16 cellular contexts compared by ENCODE assay signal in the genomic region with DNA sequence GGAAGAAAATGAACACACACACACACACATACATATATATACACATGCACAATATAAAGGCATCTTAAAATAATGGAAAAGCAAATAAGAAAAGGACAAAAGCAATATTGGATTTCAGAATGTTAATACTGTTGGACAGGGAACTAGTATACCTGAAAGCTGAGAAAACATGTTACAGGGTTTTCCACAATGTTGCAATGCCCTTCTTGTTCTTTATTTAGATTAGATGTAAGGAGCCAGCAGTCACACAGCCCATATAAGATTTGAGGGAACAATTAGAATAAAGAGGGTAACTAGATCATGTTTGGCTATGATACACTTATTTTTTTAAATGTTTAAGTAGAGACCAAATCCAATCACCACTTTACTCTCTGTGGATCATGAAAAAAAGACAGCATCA.
DNase-seq lines count a peak whose midpoint lies in the region; ATAC-seq, FAIRE-seq and TF ChIP-seq lines count a peak whose summit lies in the region.
"Had no signal": no experiment of that assay in that cellular context is flagged by ENCODE, and none has a peak within 500 bp of the region (broad histone marks: within the 10 kb centered on the region; RNA-seq: fewer than 3 reads in every experiment).

No MANE protein-coding gene starts in this region.

- no peak overlapping the region for H3K4me3 Mint-ChIP-seq in astrocyte (ENCODE audit: unreplicated experiment)
- H3K4me3 Mint-ChIP-seq in activated naive CD8-positive, alpha-beta T cell treated with anti-CD3 and anti-CD28 coated beads for 36 hours = no peak overlapping the region

- H3K18ac ChIP-seq in neuronal stem cell (ENCODE audit: low read length) = no peak overlapping the region

- H3K9me2 ChIP-seq in SK-N-SH = no peaks in the 10 kb centered on the region

- H3K4me1 Mint-ChIP-seq in astrocyte (ENCODE audit: low read depth, unreplicated experiment) = peaks cover 26% of the 10 kb centered on the region
- H3K4me1 Mint-ChIP-seq in activated naive CD8-positive, alpha-beta T cell treated with anti-CD3 and anti-CD28 coated beads for 36 hours = no peaks in the 10 kb centered on the region

- H2AFZ ChIP-seq in SK-N-SH (ENCODE audit: low read depth) = no peak overlapping the region
- H2AFZ ChIP-seq in astrocyte (ENCODE audit: low read depth, low read length) = no peak overlapping the region
- no peak overlapping the region for H2AFZ ChIP-seq in smooth muscle cell (ENCODE audit: low read depth)
- H2AFZ ChIP-seq in neuronal stem cell (ENCODE audit: low read length) = no peak overlapping the region

- H3K79me2 ChIP-seq in SK-N-SH (ENCODE audit: insufficient read depth) (no peaks in the 10 kb centered on the region), astrocyte (ENCODE audit: insufficient read depth, low read length) (no peaks in the 10 kb centered on the region), smooth muscle cell (ENCODE audit: low read depth) (no peaks in the 10 kb centered on the region)

- H3K27me3 Mint-ChIP-seq in astrocyte (ENCODE audit: low read depth, unreplicated experiment) = peaks cover 27% of the 10 kb centered on the region
- peaks cover 19% of the 10 kb centered on the region for H3K27me3 Mint-ChIP-seq in activated naive CD8-positive, alpha-beta T cell treated with anti-CD3 and anti-CD28 coated beads for 36 hours

- no peaks in the 10 kb centered on the region; the same call in 1 of the 2 replicates for H4K20me1 ChIP-seq in SK-N-SH (ENCODE audit: insufficient read depth)
- peaks cover 6% of the 10 kb centered on the region for H4K20me1 ChIP-seq in astrocyte (ENCODE audit: insufficient read depth, low read length)
- H4K20me1 ChIP-seq in smooth muscle cell (ENCODE audit: low read depth) = no peaks in the 10 kb centered on the region
- H4K20me1 ChIP-seq: BLaER1 treated with 17β-estradiol and CSF1 and Interleukin-3, amounts not matched to agents 10 nM and 100 nM had no signal

- H3K14ac ChIP-seq in neuronal stem cell (ENCODE audit: low read length) = no peak overlapping the region

- H3K4me3 ChIP-seq in SK-N-SH (ENCODE audit: low read depth in 2 of 2, low read length in 1 of 2) (no peak overlapping the region), astrocyte (ENCODE audit: insufficient read depth, low read depth, low read length) (no peak overlapping the region), left lung (no peak overlapping the region), smooth muscle cell (no peak overlapping the region), neuronal stem cell (ENCODE audit: low read length in 2 of 2) (no peak overlapping the region)
- H3K4me3 ChIP-seq: BLaER1 treated with 17β-estradiol and CSF1 and Interleukin-3, amounts not matched to agents 10 nM and 100 nM; HAP-1; SK-N-MC had no signal

- CTCF ChIA-PET in SK-N-SH (lab: Yijun Ruan, JAX) = interaction anchor here (1.9 to 3.8 kb wide), 3 partner anchors 34 to 267 kb away, joined by 8 to 25 read pairs (median 16); no protein-coding TSS in a partner anchor

- no peak overlapping the region for H2BK120ac ChIP-seq in neuronal stem cell (ENCODE audit: low read depth, low read length)

- H3K9ac ChIP-seq in SK-N-SH (peak overlapping the region; percentile 44; the same call in 1 of the 2 replicates), astrocyte (ENCODE audit: low read length) (no peak overlapping the region), smooth muscle cell (ENCODE audit: low read depth) (no peak overlapping the region), neuronal stem cell (ENCODE audit: low read depth, low read length, poor library complexity) (no peak overlapping the region)
- H3K9ac ChIP-seq: BLaER1 treated with 17β-estradiol and CSF1 and Interleukin-3, amounts not matched to agents 10 nM and 100 nM had no signal

- H3K4me1 ChIP-seq in SK-N-SH (ENCODE audit: control insufficient read depth in 1 of 2, insufficient read depth in 2 of 2, low read depth in 1 of 2, low read length in 1 of 2) (peaks cover 7 to 12% of the 10 kb centered on the region in 2 experiments; a peak in 3 of 4 replicates), astrocyte (ENCODE audit: insufficient read depth, low read length) (peaks cover 22% of the 10 kb centered on the region), left lung (no peaks in the 10 kb centered on the region), smooth muscle cell (ENCODE audit: low read depth) (peaks cover 10% of the 10 kb centered on the region), neuronal stem cell (ENCODE audit: control insufficient read depth in 2 of 2, insufficient read depth in 1 of 2, low read depth in 1 of 2, low read length in 2 of 2) (peaks cover 6 to 8% of the 10 kb centered on the region in 2 donors)
- H3K4me1 ChIP-seq: HAP-1 had no signal

- TF ChIP-seq CTCF in SK-N-SH (IDR thresholded peaks at IDR 0.05) = no peak
- no peak for TF ChIP-seq CTCF in astrocyte (IDR thresholded peaks at IDR 0.05; ENCODE audit: insufficient read depth, low read depth, low read length)
- no peak for TF ChIP-seq CTCF in left lung (IDR thresholded peaks at IDR 0.05)
- TF ChIP-seq CTCF in smooth muscle cell (IDR thresholded peaks at IDR 0.05; ENCODE audit: borderline replicate concordance, insufficient read depth, poor library complexity, severe bottlenecking) = no peak

- no peak overlapping the region for H2BK12ac ChIP-seq in neuronal stem cell (ENCODE audit: low read length)

- peaks cover 2% of the 10 kb centered on the region for H3K36me3 Mint-ChIP-seq in astrocyte (ENCODE audit: low read depth, unreplicated experiment)
- no peaks in the 10 kb centered on the region for H3K36me3 Mint-ChIP-seq in activated naive CD8-positive, alpha-beta T cell treated with anti-CD3 and anti-CD28 coated beads for 36 hours

- no peak overlapping the region for H2BK15ac ChIP-seq in neuronal stem cell (ENCODE audit: low read length)

- H2BK5ac ChIP-seq in neuronal stem cell (ENCODE audit: low read length) = no peak overlapping the region

- H3K4me2 ChIP-seq in SK-N-SH (0 out of 2 replicates have a peak overlapping the region, but pooled peaks have one; percentile 61), astrocyte (ENCODE audit: low read length) (no peak overlapping the region), smooth muscle cell (peak overlapping the region; percentile 34), neuronal stem cell (ENCODE audit: insufficient read depth, low read length, poor library complexity, severe bottlenecking) (no peak overlapping the region)
- H3K4me2 ChIP-seq: BLaER1 treated with 17β-estradiol and CSF1 and Interleukin-3, amounts not matched to agents 10 nM and 100 nM had no signal

- POLR2A ChIA-PET in SK-N-SH (lab: Yijun Ruan, JAX) = no interaction called here

- H3F3A ChIP-seq in SK-N-SH (replicated peaks; ENCODE audit: insufficient read depth) (peaks cover 12% of the 10 kb centered on the region), smooth muscle cell (ENCODE audit: low read depth) (peaks cover 12% of the 10 kb centered on the region)

- ATAC-seq in SK-N-SH treated with all-trans-retinoic acid at 6 μM for 48 hours = no peak
- ATAC-seq in left lung = peak; percentile 13

- peak overlapping the region; percentile 28 for H3K27ac Mint-ChIP-seq in astrocyte (ENCODE audit: unreplicated experiment)
- H3K27ac Mint-ChIP-seq in activated naive CD8-positive, alpha-beta T cell treated with anti-CD3 and anti-CD28 coated beads for 36 hours = no peak overlapping the region

- no peaks in the 10 kb centered on the region for H3K9me3 Mint-ChIP-seq in astrocyte (ENCODE audit: unreplicated experiment)
- H3K9me3 Mint-ChIP-seq in activated naive CD8-positive, alpha-beta T cell treated with anti-CD3 and anti-CD28 coated beads for 36 hours = no peaks in the 10 kb centered on the region

- TF ChIP-seq RAD21 in SK-N-SH (IDR thresholded peaks at IDR 0.05; ENCODE audit: low read length) = no peak

- no peak overlapping the region for H3K4ac ChIP-seq in neuronal stem cell (ENCODE audit: low read length)

- FAIRE-seq in astrocyte (lab: Jason Lieb, UNC) = no peak

- H4K8ac ChIP-seq in neuronal stem cell (ENCODE audit: low read depth, low read length) = no peak overlapping the region

- no peak for DNase-seq in SK-N-SH
- no peak for DNase-seq in astrocyte (ENCODE audit: low read depth)
- DNase-seq in left lung = no peak
- DNase-seq in smooth muscle cell (lab: John Stamatoyannopoulos, UW; ENCODE audit: unreplicated experiment) = no peak
- DNase-seq in neuronal stem cell (ENCODE audit: low spot score) = no peak
- DNase-seq in activated naive CD8-positive, alpha-beta T cell treated with anti-CD3 and anti-CD28 coated beads for 36 hours = no peak
- DNase-seq in activated CD4-positive, CD25-positive, alpha-beta regulatory T cell (lab: John Stamatoyannopoulos, UW) = no peak
- DNase-seq: DMS 273 treated with DMSO at 0.1 percent for 48 hours, Karpas-422, NCI-H187 treated with DMSO at 0.1 percent for 48 hours, NCI-H510A treated with DMSO at 0.1 percent for 48 hours had no signal

- no peak for TF ChIP-seq EP300 in SK-N-SH (IDR thresholded peaks at IDR 0.05; ENCODE audit: borderline replicate concordance in 1 of 2, low read depth in 1 of 2, low read length in 1 of 2)

- intact Hi-C loops in left lung (cut with DNase I) = no loop called here

- H3K27me3 ChIP-seq in SK-N-SH (ENCODE audit: insufficient read depth) = no peaks in the 10 kb centered on the region
- H3K27me3 ChIP-seq in astrocyte (ENCODE audit: insufficient read depth, low read length) = peaks cover 32% of the 10 kb centered on the region
- no peaks in the 10 kb centered on the region for H3K27me3 ChIP-seq in left lung
- H3K27me3 ChIP-seq in smooth muscle cell (ENCODE audit: low read depth) = peaks cover 16% of the 10 kb centered on the region
- H3K27me3 ChIP-seq in neuronal stem cell (ENCODE audit: control insufficient read depth in 3 of 3, insufficient read depth in 3 of 3, low read depth in 1 of 3, low read length in 3 of 3) = no peaks in the 10 kb centered on the region
- H3K27me3 ChIP-seq: BLaER1 treated with 17β-estradiol and CSF1 and Interleukin-3, amounts not matched to agents 10 nM and 100 nM had no signal

- no peak overlapping the region for H2AK5ac ChIP-seq in neuronal stem cell (ENCODE audit: low read depth, low read length)

- H3K27ac ChIP-seq in SK-N-SH (ENCODE audit: low read depth in 2 of 2, low read length in 1 of 2) = peak overlapping the region in 1 of 2 experiments; percentile 80; a peak in 2 of 4 replicates
- no peak overlapping the region for H3K27ac ChIP-seq in astrocyte (ENCODE audit: low read depth, low read length)
- H3K27ac ChIP-seq in left lung = no peak overlapping the region
- no peak overlapping the region for H3K27ac ChIP-seq in smooth muscle cell (ENCODE audit: low read depth)
- H3K27ac ChIP-seq in neuronal stem cell (replicated peaks; ENCODE audit: low read length) = no peak overlapping the region
- H3K27ac ChIP-seq: 22Rv1; BLaER1 treated with 17β-estradiol and CSF1 and Interleukin-3, amounts not matched to agents 10 nM and 100 nM; SK-N-MC had no signal

- H4K91ac ChIP-seq in neuronal stem cell (ENCODE audit: low read depth, low read length, poor library complexity) = no peak overlapping the region

- H3K23ac ChIP-seq in neuronal stem cell (ENCODE audit: low read depth, low read length, poor library complexity) = no peak overlapping the region

- H3K36me3 ChIP-seq in SK-N-SH (replicated peaks in 1 of 2; ENCODE audit: control insufficient read depth in 1 of 2, insufficient read depth in 2 of 2, low read length in 1 of 2) (no peaks in the 10 kb centered on the region), astrocyte (ENCODE audit: insufficient read depth, low read length) (no peaks in the 10 kb centered on the region), left lung (no peaks in the 10 kb centered on the region), smooth muscle cell (ENCODE audit: low read depth) (no peaks in the 10 kb centered on the region), neuronal stem cell (replicated peaks in 1 of 2; ENCODE audit: control insufficient read depth in 2 of 2, insufficient read depth in 2 of 2, low read length in 2 of 2) (no peaks in the 10 kb centered on the region)
- H3K36me3 ChIP-seq: BLaER1 treated with 17β-estradiol and CSF1 and Interleukin-3, amounts not matched to agents 10 nM and 100 nM; HAP-1 had no signal

- H3K9me3 ChIP-seq in SK-N-SH (no peaks in the 10 kb centered on the region), astrocyte (ENCODE audit: insufficient read depth, low read depth, low read length) (no peaks in the 10 kb centered on the region), left lung (no peaks in the 10 kb centered on the region), smooth muscle cell (replicated peaks; ENCODE audit: low read depth) (no peaks in the 10 kb centered on the region), neuronal stem cell (replicated peaks in 1 of 2; ENCODE audit: control insufficient read depth in 2 of 2, insufficient read depth in 1 of 2, low read depth in 1 of 2, low read length in 2 of 2) (no peaks in the 10 kb centered on the region)
- H3K9me3 ChIP-seq: BLaER1 treated with 17β-estradiol and CSF1 and Interleukin-3, amounts not matched to agents 10 nM and 100 nM; HAP-1 had no signal

- no peaks in the 10 kb centered on the region for H3K79me1 ChIP-seq in neuronal stem cell (ENCODE audit: low read depth, low read length)

Comparison
In these comparisons a context has a peak if more than half of its experiments do, and no peak if none do; other contexts are left out.
1. H3K4me2 ChIP-seq: peak in SK-N-SH (single experiment) and smooth muscle cell (single experiment); none in astrocyte (single experiment) and neuronal stem cell (single experiment).